24 cellular contexts compared by ENCODE assay signal in the genomic region with DNA sequence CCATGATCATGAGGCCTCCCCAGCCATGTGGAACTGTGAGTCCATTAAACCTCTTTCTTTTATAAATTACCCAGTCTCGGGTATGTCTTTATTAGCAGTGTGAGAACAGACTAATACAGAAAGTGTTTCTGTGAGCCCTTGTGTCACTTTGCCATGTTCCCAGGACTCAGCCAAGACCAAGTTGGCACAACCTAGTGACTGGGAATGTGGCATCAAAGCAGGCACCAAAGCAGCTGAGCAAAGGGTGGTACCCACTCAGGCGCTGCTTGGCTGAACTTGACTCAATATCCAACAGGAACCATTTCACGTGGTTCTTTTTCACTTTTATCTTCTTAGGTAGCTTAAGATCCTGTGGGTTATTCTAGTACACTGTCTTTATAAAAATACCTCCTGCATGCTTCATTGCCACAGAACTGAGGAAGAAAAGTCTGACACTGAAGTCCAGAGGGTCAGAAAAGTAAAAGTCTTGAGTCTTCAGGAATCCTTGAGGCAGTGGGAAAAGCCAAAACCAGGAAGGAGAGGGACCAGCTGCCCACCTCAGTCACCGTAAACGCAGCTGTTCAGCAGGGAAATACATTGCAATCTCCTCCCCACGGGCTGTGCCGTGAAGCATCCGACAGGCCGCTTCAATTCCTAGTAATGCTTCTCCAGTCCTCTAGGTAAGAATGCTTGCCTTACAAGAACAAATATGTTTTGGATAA.
"Had no signal": no experiment of that assay in that cellular context is flagged by ENCODE, and none has a peak within 500 bp of the region (broad histone marks: within the 10 kb centered on the region; RNA-seq: fewer than 3 reads in every experiment).

No MANE protein-coding gene starts in this region.

- H3K27me3 Mint-ChIP-seq: activated B cell treated with CpG ODN at 0.5 μM for 24 hours; activated CD8-positive, alpha-beta memory T cell treated with anti-CD3 and anti-CD28 coated beads, Interleukin-2, amount 10 ng/mL, durations not matched to agents 7 days and 5 days had no signal

- H3K9me3 Mint-ChIP-seq: activated B cell treated with CpG ODN at 0.5 μM for 24 hours; activated naive CD4-positive, alpha-beta T cell treated with anti-CD3 and anti-CD28 coated beads, Interleukin-2, amount 50 U/mL, for 72 hours; activated T-helper 2 cell treated with anti-CD3 and anti-CD28 coated beads, Interferon-gamma antibody, Interleukin-2, Interleukin-4, amounts not matched to agents 10 μg/mL and 5 μg/mL and 100 μg/mL, durations not matched to agents 14 hours and 24 hours and 36 hours had no signal

- H2AFZ ChIP-seq: neural progenitor cell had no signal

- H3K4me1 Mint-ChIP-seq: activated B cell treated with CpG ODN at 0.5 μM for 24 hours; activated CD4-positive, alpha-beta T cell treated with anti-CD3 and anti-CD28 coated beads for 36 hours; activated CD8-positive, alpha-beta memory T cell treated with anti-CD3 and anti-CD28 coated beads, Interleukin-2, amount 10 ng/mL, durations not matched to agents 7 days and 5 days; memory B cell; natural killer cell had no signal

- H3K27ac ChIP-seq: coronary artery, neural progenitor cell, testis had no signal

- H3K27ac Mint-ChIP-seq: activated B cell treated with CpG ODN at 0.5 μM for 24 hours; activated CD4-positive, alpha-beta T cell treated with anti-CD3 and anti-CD28 coated beads for 36 hours; activated CD8-positive, alpha-beta memory T cell treated with anti-CD3 and anti-CD28 coated beads, Interleukin-2, amount 10 ng/mL, durations not matched to agents 7 days and 5 days; activated CD8-positive, alpha-beta T cell treated with anti-CD3 and anti-CD28 coated beads, Interleukin-2, amount 10 ng/mL, durations not matched to agents 7 days and 5 days; activated naive CD4-positive, alpha-beta T cell treated with anti-CD3 and anti-CD28 coated beads, Interleukin-2, amount 50 U/mL, for 72 hours; activated T-helper 2 cell treated with anti-CD3 and anti-CD28 coated beads, Interferon-gamma antibody, Interleukin-2, Interleukin-4, amounts not matched to agents 10 μg/mL and 5 μg/mL and 100 μg/mL, durations not matched to agents 14 hours and 24 hours and 36 hours; memory B cell; natural killer cell; neural progenitor cell had no signal

- ATAC-seq: activated CD4-positive, alpha-beta T cell treated with anti-CD3 and anti-CD28 coated beads for 36 hours; activated CD8-positive, alpha-beta memory T cell treated with anti-CD3 and anti-CD28 coated beads, Interleukin-2, amount 10 ng/mL, durations not matched to agents 7 days and 5 days; activated CD8-positive, alpha-beta T cell treated with anti-CD3 and anti-CD28 coated beads, Interleukin-2, amount 10 ng/mL, durations not matched to agents 7 days and 5 days; activated naive CD4-positive, alpha-beta T cell treated with anti-CD3 and anti-CD28 coated beads, Interleukin-2, amount 50 U/mL, for 72 hours; esophagus mucosa; left colon; natural killer cell; right cardiac atrium; stimulated activated naive CD8-positive, alpha-beta T cell treated with anti-CD3 and anti-CD28 coated beads, Interleukin-15, Interleukin-2, amounts not matched to agents 100 U/mL and 50 U/mL, for 24 hours had no signal

- H3K36me3 Mint-ChIP-seq: activated CD8-positive, alpha-beta memory T cell treated with anti-CD3 and anti-CD28 coated beads, Interleukin-2, amount 10 ng/mL, durations not matched to agents 7 days and 5 days; activated naive CD4-positive, alpha-beta T cell treated with anti-CD3 and anti-CD28 coated beads, Interleukin-2, amount 50 U/mL, for 72 hours; memory B cell; natural killer cell had no signal

- H3K4me3 ChIP-seq: coronary artery, neural progenitor cell, testis had no signal

- H3K4me2 ChIP-seq: neural progenitor cell had no signal

- H3K9ac ChIP-seq: neural progenitor cell had no signal

- H3K4me3 Mint-ChIP-seq: activated B cell treated with CpG ODN at 0.5 μM for 24 hours; activated CD4-positive, alpha-beta T cell treated with anti-CD3 and anti-CD28 coated beads for 36 hours; activated CD8-positive, alpha-beta memory T cell treated with anti-CD3 and anti-CD28 coated beads, Interleukin-2, amount 10 ng/mL, durations not matched to agents 7 days and 5 days; activated CD8-positive, alpha-beta T cell treated with anti-CD3 and anti-CD28 coated beads, Interleukin-2, amount 10 ng/mL, durations not matched to agents 7 days and 5 days; memory B cell; natural killer cell; neural progenitor cell had no signal

- H3K9me3 ChIP-seq: testis had no signal

- H3K27me3 ChIP-seq: neural progenitor cell, testis had no signal

- DNase-seq: activated B cell treated with CpG ODN at 0.5 μM for 24 hours; activated CD4-positive, alpha-beta T cell treated with anti-CD3 and anti-CD28 coated beads for 36 hours; activated CD8-positive, alpha-beta memory T cell treated with anti-CD3 and anti-CD28 coated beads, Interleukin-2, amount 10 ng/mL, durations not matched to agents 7 days and 5 days; activated CD8-positive, alpha-beta T cell treated with anti-CD3 and anti-CD28 coated beads, Interleukin-2, amount 10 ng/mL, durations not matched to agents 7 days and 5 days; activated naive CD4-positive, alpha-beta T cell; activated T-cell treated with anti-CD3 and anti-CD28 coated beads, Interleukin-2, amount 50 U/mL, for 48 hours; cerebellar nuclear complex; foreskin fibroblast; hippocampal formation; left colon; natural killer cell; posterior cingulate gyrus; right cardiac atrium; stimulated activated CD4-positive, alpha-beta T cell treated with anti-CD3 and anti-CD28 coated beads, Interleukin-4, amount 100 ng/mL, for 1 hour; stimulated activated naive CD8-positive, alpha-beta T cell treated with anti-CD3 and anti-CD28 coated beads, Interleukin-15, Interleukin-2, amounts not matched to agents 100 U/mL and 50 U/mL, for 24 hours; T-helper 2 cell; testis; trophoblast cell had no signal
